In genomic region chr1:3652538-3653285, GRCh38 we compare ENCODE assay signal across 9 cellular contexts. TPM values are rescaled to one million over a fixed set of nuclear protein-coding genes. Genes with fewer than 3 reads are reported as not detected.
DNase-seq lines count a peak whose midpoint lies in the region; ATAC-seq, FAIRE-seq and TF ChIP-seq lines count a peak whose summit lies in the region.
"Had no signal": no experiment of that assay in that cellular context is flagged by ENCODE, and none has a peak within 500 bp of the region (broad histone marks: within the 10 kb centered on the region; RNA-seq: fewer than 3 reads in every experiment).

No MANE protein-coding gene starts in this region.

- DNase-seq in G401 (ENCODE audit: low spot score) (peak; percentile 44), GM12878 (ENCODE audit: low read depth, low spot score) (no peak), neural progenitor cell (ENCODE audit: low spot score) (peak; percentile 54), brain microvascular endothelial cell (no peak), NCI-H2107 (lab: John Stamatoyannopoulos, UW) (no peak)

- TF ChIP-seq EP300 in GM12878 (IDR thresholded peaks at IDR 0.05; ENCODE audit: borderline replicate concordance in 1 of 2, control insufficient read depth in 1 of 2, low read depth in 2 of 2, low read length in 2 of 2) = no peak

- H3K36me3 Mint-ChIP-seq in neural progenitor cell = no peaks in the 10 kb centered on the region

- peak overlapping the region; percentile 44 for H2AFZ ChIP-seq in GM12878 (ENCODE audit: control insufficient read depth, low read depth, low read length)
- no peak overlapping the region for H2AFZ ChIP-seq in neural progenitor cell (replicated peaks)

- H3K79me2 ChIP-seq in GM12878 (ENCODE audit: control insufficient read depth, insufficient read depth, low read length) = peaks cover 77% of the 10 kb centered on the region
- H3K79me2 ChIP-seq in neural progenitor cell (ENCODE audit: low read depth) = peaks cover 11% of the 10 kb centered on the region

- H3K36me3 ChIP-seq in GM12878 (ENCODE audit: control insufficient read depth in 2 of 2, insufficient read depth in 2 of 2, low read length in 1 of 2) = peaks cover 0 to 2% of the 10 kb centered on the region in 2 experiments; a peak in 2 of 4 replicates
- H3K36me3 ChIP-seq in neural progenitor cell = no peaks in the 10 kb centered on the region
- H3K36me3 ChIP-seq in brain microvascular endothelial cell (replicated peaks) = no peaks in the 10 kb centered on the region

- H3K9ac ChIP-seq in GM12878 (ENCODE audit: control insufficient read depth, insufficient read depth, low read length) (peak overlapping the region; percentile 82), neural progenitor cell (no peak overlapping the region)

- intact Hi-C loops in GM12878 (cut with micrococcal nuclease; ENCODE audit: unreplicated experiment) = no loop called here

- 3% methylated on average over 40 of the region's 70 CpGs for WGBS in GM12878 (ENCODE audit: insufficient coverage, insufficient replicate concordance, low lambda C conversion rate, missing lambda C conversion rate)

- H3K27me3 Mint-ChIP-seq in neural progenitor cell (ENCODE audit: insufficient read depth, low read depth) = peaks cover 53% of the 10 kb centered on the region

- no peaks in the 10 kb centered on the region for H3K27me3 ChIP-seq in GM12878 (replicated peaks in 1 of 2; ENCODE audit: control insufficient read depth in 2 of 2, insufficient read depth in 2 of 2, low read length in 1 of 2)
- peaks cover 80% of the 10 kb centered on the region for H3K27me3 ChIP-seq in neural progenitor cell
- peaks cover 59% of the 10 kb centered on the region for H3K27me3 ChIP-seq in brain microvascular endothelial cell (replicated peaks)

- peaks cover 20% of the 10 kb centered on the region for H3K4me1 Mint-ChIP-seq in neural progenitor cell

- peaks cover 20% of the 10 kb centered on the region for H3F3A ChIP-seq in neural progenitor cell (ENCODE audit: low read depth)

- H3K4me1 ChIP-seq in GM12878 (ENCODE audit: control insufficient read depth, insufficient read depth, low read length) = peaks cover 34% of the 10 kb centered on the region
- H3K4me1 ChIP-seq in neural progenitor cell = peaks cover 11% of the 10 kb centered on the region

- RAD21 ChIA-PET in GM12878 (lab: Charles Lee; ENCODE audit: unreplicated experiment) = interaction anchor here (3.5 to 6.3 kb wide), 3 partner anchors 13 to 24 kb away, joined by 17 to 117 read pairs (median 78); no protein-coding TSS in a partner anchor

- no peaks in the 10 kb centered on the region for H3K9me3 ChIP-seq in GM12878 (replicated peaks; ENCODE audit: control insufficient read depth, insufficient read depth, low read length)
- no peaks in the 10 kb centered on the region for H3K9me3 ChIP-seq in neural progenitor cell (ENCODE audit: low read depth)

- peaks cover 2% of the 10 kb centered on the region for H3K9me3 Mint-ChIP-seq in neural progenitor cell

- H3K27ac ChIP-seq in GM12878 (ENCODE audit: control insufficient read depth, insufficient read depth) (peak overlapping the region; percentile 66), neural progenitor cell (no peak overlapping the region), brain microvascular endothelial cell (no peak overlapping the region)

- in situ Hi-C loops in G401 (cut with HindIII; ENCODE audit: low sequenced_read_pairs) = no loop called here
- in situ Hi-C loops in GM12878 (cut with MboI) = no loop called here
- in situ Hi-C loops in brain microvascular endothelial cell (cut with HindIII; ENCODE audit: low pct_ligation_motif_present, low sequenced_read_pairs) = no loop called here

- H4K20me1 ChIP-seq in GM12878 (ENCODE audit: control insufficient read depth, insufficient read depth) = no peaks in the 10 kb centered on the region
- peaks cover 39% of the 10 kb centered on the region for H4K20me1 ChIP-seq in neural progenitor cell (ENCODE audit: low read depth)

- CTCF ChIA-PET in GM12878 (lab: Yijun Ruan, JAX) = interaction anchor here (0.6 to 7.7 kb wide), 6 partner anchors 12 to 71 kb away, joined by 3 to 91 read pairs (median 6); no protein-coding TSS in a partner anchor

- no peak overlapping the region for H3K27ac Mint-ChIP-seq in neural progenitor cell

- H3K4me3 Mint-ChIP-seq in neural progenitor cell = peak overlapping the region; percentile 70

- peak overlapping the region; percentile 75 for H3K4me2 ChIP-seq in GM12878 (ENCODE audit: control insufficient read depth, insufficient read depth)
- H3K4me2 ChIP-seq in neural progenitor cell = peak overlapping the region; percentile 83

- ATAC-seq in HG02798 (IDR thresholded peaks at IDR 0.05; ENCODE audit: poor library complexity, unreplicated experiment) (peak; percentile 5), GM12878 (peak; percentile 6), GM21381 (IDR thresholded peaks at IDR 0.05; ENCODE audit: unreplicated experiment) (no peak), GM18858 (IDR thresholded peaks at IDR 0.05; ENCODE audit: unreplicated experiment) (no peak)

- POLR2A ChIA-PET in GM12878 (lab: Charles Lee) = interaction anchor here (0.6 to 11.3 kb wide), 6 partner anchors 14 to 1075 kb away, joined by 3 to 184 read pairs (median 16); no protein-coding TSS in a partner anchor

- H3K4me3 ChIP-seq in GM12878 (peak overlapping the region; percentile 82), neural progenitor cell (peak overlapping the region; percentile 42), brain microvascular endothelial cell (ENCODE audit: low read depth, low read length) (no peak overlapping the region)

- peak; percentile 71 for TF ChIP-seq POLR2A in GM12878 (IDR thresholded peaks at IDR 0.05; ENCODE audit: low read depth, low read length)

- no TSS peak for BruUV-seq in GM12878 (replicated peaks; lab: Mats Ljungman, UMichigan)

- no peak for TF ChIP-seq RAD21 in GM12878 (IDR thresholded peaks at IDR 0.05; ENCODE audit: insufficient read depth, low read depth, low read length)

- TF ChIP-seq CTCF in GM12878 (IDR thresholded peaks at IDR 0.05 in 2 of 3, conservative IDR thresholded peaks at IDR 0.05 in 1 of 3; ENCODE audit: control insufficient read depth in 2 of 3, extremely low read depth in 1 of 3, insufficient read depth in 1 of 3, low read depth in 3 of 3, low read length in 3 of 3) = no peak
- TF ChIP-seq CTCF in neural progenitor cell (IDR thresholded peaks at IDR 0.05) = no peak
- no peak for TF ChIP-seq CTCF in brain microvascular endothelial cell (IDR thresholded peaks at IDR 0.05; ENCODE audit: low read depth, low read length, missing control alignments)

- SMC1A ChIA-PET in GM12878 (lab: Charles Lee; ENCODE audit: uncharacterized antibody, unreplicated experiment) = interaction anchor here (5.8 to 7.7 kb wide), 3 partner anchors 14 to 24 kb away, joined by 53 to 117 read pairs (median 65); no protein-coding TSS in a partner anchor

- FAIRE-seq in GM12878 (lab: Jason Lieb, UNC) = no peak
- FAIRE-seq: islet of Langerhans had no signal

RNA-seq across cellular contexts. Expression of gene TP73, which starts 0.4 kb away (rescaled TPM):
- total RNA-seq in G401 (2014; rRNA removed; shearing (Covaris generic)) = 0.86 and 2.4 TPM in 2 replicates
- 89.6 and 102 TPM in 2 replicates for total RNA-seq in GM12878 (2013; cell fraction: nucleolus; rRNA removed)
- 18.6 and 20.4 TPM in 2 replicates for total RNA-seq in GM12878 (2014; rRNA removed)
- 7.8 and 8.5 TPM in 2 replicates for total RNA-seq in GM12878 (2014; rRNA removed; fragmentation: Illumina TruSeq; extraction: Trizol)
- total RNA-seq in GM12878 (2021) = 49.6 and 54.2 TPM in 2 replicates
- polyA plus RNA-seq in GM12878 (2011; ENCODE audit: low read depth) = 5.6 TPM
- polyA plus RNA-seq in GM12878 (2011; rRNA removed) = 3.3 and 6.5 TPM in 2 replicates
- 9.1 and 11.1 TPM in 2 replicates for polyA plus RNA-seq in GM12878 (2011; cell fraction: cytosol; rRNA removed)
- 63.3 and 74.6 TPM in 2 replicates for polyA plus RNA-seq in GM12878 (2011; cell fraction: nucleus; rRNA removed)
- 19.5 and 20.0 TPM in 2 replicates for polyA plus RNA-seq in GM12878 (2012)
- 3.4 and 9.3 TPM in 2 replicates for polyA plus RNA-seq in GM12878 (2014; fragmentation: Illumina TruSeq; extraction: Trizol)
- polyA plus RNA-seq in GM12878 (2014; fragmentation: Nextera tagmentation; extraction: Ambion mirVana) = under 1 TPM; 0.08 to 0.22 TPM
- 20.4 and 28.7 TPM in 2 replicates for polyA plus RNA-seq in GM12878 (2014; rRNA removed)
- 10 to 100 TPM; 24.8 to 29.4 TPM for polyA plus RNA-seq in GM12878 (2016; fragmentation: Nextera tagmentation; extraction: Ambion mirVana)
- polyA minus RNA-seq in GM12878 (2011; rRNA and poly(A)+ RNA removed) = 10.9 and 22.2 TPM in 2 replicates
- polyA minus RNA-seq in GM12878 (2011; cell fraction: cytosol; rRNA and poly(A)+ RNA removed) = 13.4 and 15.6 TPM in 2 replicates
- 23.7 and 49.5 TPM in 2 replicates for polyA minus RNA-seq in GM12878 (2011; cell fraction: nucleus; rRNA and poly(A)+ RNA removed)
- total RNA-seq in neural progenitor cell (ENCODE audit: low replicate concordance) = 0.31 TPM in 1 of 2 replicates, not detected in the other

RNA-seq across cellular contexts. Expression of gene WRAP73, which starts 2.8 kb away (rescaled TPM):
- total RNA-seq in G401 (2014; rRNA removed; shearing (Covaris generic)) = 34.5 and 40.8 TPM in 2 replicates
- total RNA-seq in GM12878 (2013; cell fraction: nucleolus; rRNA removed) = 44.4 and 44.8 TPM in 2 replicates
- total RNA-seq in GM12878 (2014; rRNA removed) (41.9 and 49.1 TPM in 2 replicates), GM12878 (2014; rRNA removed; fragmentation: Illumina TruSeq; extraction: Trizol) (22.8 and 23.8 TPM in 2 replicates), GM12878 (2021) (37.8 and 44.4 TPM in 2 replicates), neural progenitor cell (ENCODE audit: low replicate concordance) (12.0 and 18.8 TPM in 2 replicates)
- 10.6 TPM for polyA plus RNA-seq in GM12878 (2011; ENCODE audit: low read depth)
- polyA plus RNA-seq in GM12878 (2011; rRNA removed) (28.7 and 49.1 TPM in 2 replicates), GM12878 (2014; fragmentation: Illumina TruSeq; extraction: Trizol) (13.8 and 46.8 TPM in 2 replicates), GM12878 (2014; fragmentation: Nextera tagmentation; extraction: Ambion mirVana) (1 to 10 TPM; 3.2 to 7.6 TPM), GM12878 (2014; rRNA removed) (65.8 and 72.6 TPM in 2 replicates), GM12878 (2016; fragmentation: Nextera tagmentation; extraction: Ambion mirVana) (10 to 100 TPM; 52.5 to 58.5 TPM)
- 63.6 and 87.5 TPM in 2 replicates for polyA plus RNA-seq in GM12878 (2011; cell fraction: cytosol; rRNA removed)
- polyA plus RNA-seq in GM12878 (2011; cell fraction: nucleus; rRNA removed) = 186 and 229 TPM in 2 replicates
- polyA plus RNA-seq in GM12878 (2012) = 21.0 and 25.2 TPM in 2 replicates
- polyA minus RNA-seq in GM12878 (2011; rRNA and poly(A)+ RNA removed) = 22.7 and 36.0 TPM in 2 replicates
- 15.2 and 22.9 TPM in 2 replicates for polyA minus RNA-seq in GM12878 (2011; cell fraction: cytosol; rRNA and poly(A)+ RNA removed)
- polyA minus RNA-seq in GM12878 (2011; cell fraction: nucleus; rRNA and poly(A)+ RNA removed) = 34.2 and 49.2 TPM in 2 replicates

RNA-seq across cellular contexts. Expression of gene TPRG1L, which starts 27.9 kb away (rescaled TPM):
- total RNA-seq in G401 (2014; rRNA removed; shearing (Covaris generic)) = 19.2 and 21.7 TPM in 2 replicates
- total RNA-seq in GM12878 (2013; cell fraction: nucleolus; rRNA removed) = 3.6 and 3.8 TPM in 2 replicates
- 5.3 and 5.8 TPM in 2 replicates for total RNA-seq in GM12878 (2014; rRNA removed)
- total RNA-seq in GM12878 (2014; rRNA removed; fragmentation: Illumina TruSeq; extraction: Trizol) = 7.3 and 7.6 TPM in 2 replicates
- 9.6 and 10.9 TPM in 2 replicates for total RNA-seq in GM12878 (2021)
- 11.2 TPM for polyA plus RNA-seq in GM12878 (2011; ENCODE audit: low read depth)
- polyA plus RNA-seq in GM12878 (2011; rRNA removed) = 14.6 and 16.5 TPM in 2 replicates
- polyA plus RNA-seq in GM12878 (2011; cell fraction: cytosol; rRNA removed) = 16.9 and 19.2 TPM in 2 replicates
- 5.5 and 7.1 TPM in 2 replicates for polyA plus RNA-seq in GM12878 (2011; cell fraction: nucleus; rRNA removed)
- polyA plus RNA-seq in GM12878 (2012) = 15.3 TPM in 2 replicates
- 12.1 and 12.2 TPM in 2 replicates for polyA plus RNA-seq in GM12878 (2014; fragmentation: Illumina TruSeq; extraction: Trizol)
- 1 to 10 TPM; 1.5 to 5.2 TPM for polyA plus RNA-seq in GM12878 (2014; fragmentation: Nextera tagmentation; extraction: Ambion mirVana)
- polyA plus RNA-seq in GM12878 (2014; rRNA removed) = 10.5 and 11.6 TPM in 2 replicates
- polyA plus RNA-seq in GM12878 (2016; fragmentation: Nextera tagmentation; extraction: Ambion mirVana) = 1 to 10 TPM; 6.9 to 8.3 TPM
- polyA minus RNA-seq in GM12878 (2011; rRNA and poly(A)+ RNA removed) = 9.4 and 14.6 TPM in 2 replicates
- polyA minus RNA-seq in GM12878 (2011; cell fraction: cytosol; rRNA and poly(A)+ RNA removed) = 5.7 and 6.7 TPM in 2 replicates
- 1.6 and 3.5 TPM in 2 replicates for polyA minus RNA-seq in GM12878 (2011; cell fraction: nucleus; rRNA and poly(A)+ RNA removed)
- total RNA-seq in neural progenitor cell (ENCODE audit: low replicate concordance) = 10.6 and 11.5 TPM in 2 replicates

RNA-seq across cellular contexts. Expression of gene MEGF6, which starts 41.4 kb away (rescaled TPM):
- 8.1 and 8.7 TPM in 2 replicates for total RNA-seq in G401 (2014; rRNA removed; shearing (Covaris generic))
- total RNA-seq in GM12878 (2013; cell fraction: nucleolus; rRNA removed) = 23.2 and 27.8 TPM in 2 replicates
- total RNA-seq in GM12878 (2014; rRNA removed) (not detected in 2 replicates), GM12878 (2014; rRNA removed; fragmentation: Illumina TruSeq; extraction: Trizol) (not detected in 2 replicates), GM12878 (2021) (0.32 and 0.41 TPM in 2 replicates), neural progenitor cell (ENCODE audit: low replicate concordance) (1.7 and 25.6 TPM in 2 replicates)
- polyA plus RNA-seq in GM12878 (2011; ENCODE audit: low read depth) = not detected
- polyA plus RNA-seq in GM12878 (2011; rRNA removed) (0.06 TPM in 1 of 2 replicates, not detected in the other), GM12878 (2014; fragmentation: Illumina TruSeq; extraction: Trizol) (not detected in 2 replicates), GM12878 (2014; fragmentation: Nextera tagmentation; extraction: Ambion mirVana) (not detected), GM12878 (2014; rRNA removed) (0.01 and 0.03 TPM in 2 replicates), GM12878 (2016; fragmentation: Nextera tagmentation; extraction: Ambion mirVana) (not detected)
- polyA plus RNA-seq in GM12878 (2011; cell fraction: cytosol; rRNA removed) = 0.03 TPM in 2 replicates
- polyA plus RNA-seq in GM12878 (2011; cell fraction: nucleus; rRNA removed) = 1.6 and 1.8 TPM in 2 replicates
- 0.20 and 0.24 TPM in 2 replicates for polyA plus RNA-seq in GM12878 (2012)
- 0.05 TPM in 1 of 2 replicates, not detected in the other for polyA minus RNA-seq in GM12878 (2011; rRNA and poly(A)+ RNA removed)
- 0.21 and 0.27 TPM in 2 replicates for polyA minus RNA-seq in GM12878 (2011; cell fraction: cytosol; rRNA and poly(A)+ RNA removed)
- polyA minus RNA-seq in GM12878 (2011; cell fraction: nucleus; rRNA and poly(A)+ RNA removed) = 0.19 and 0.24 TPM in 2 replicates

Comparison
In these comparisons a context has a peak if more than half of its experiments do, and no peak if none do; other contexts are left out.
1. DNase-seq: peak in G401 (single experiment) and neural progenitor cell (single experiment); none in GM12878 (single experiment), brain microvascular endothelial cell (single experiment) and NCI-H2107 (single experiment).
2. ATAC-seq: peak in HG02798 (single experiment) and GM12878 (single experiment); none in GM21381 (single experiment) and GM18858 (single experiment).